Comparison of ENCODE assay signal across 2 cellular contexts in genomic region chr18:35267809-35268208, GRCh38.
TF ChIP-seq lines count a peak whose summit lies in the region.

No MANE protein-coding gene starts in this region.

TF ChIP-seq in liver, 16 proteins besides CTCF, POLR2A, EP300 and RAD21 (continued from another document):
- peak; percentile 37 for TF ChIP-seq MAX (IDR thresholded peaks at IDR 0.05)
- no peak for TF ChIP-seq GABPA (IDR thresholded peaks at IDR 0.05 in 1 of 2, conservative IDR thresholded peaks at IDR 0.05 in 1 of 2)
- TF ChIP-seq ATF3 (IDR thresholded peaks at IDR 0.05) = no peak

TF ChIP-seq in HepG2, 621 proteins besides CTCF, POLR2A, EP300 and RAD21 (continued from another document):
- no peak for TF ChIP-seq ZHX2 (IDR thresholded peaks at IDR 0.05; ENCODE audit: low read depth)
- no peak for TF ChIP-seq ZHX2 (CRISPR knock-in tag; IDR thresholded peaks at IDR 0.05; ENCODE audit: borderline replicate concordance)
TF ChIP-seq in HepG2: peak in this region for 0.
